Comparison of ENCODE assay signal across 1 cellular context in genomic region chr6:56808871-56809359, GRCh38.
TF ChIP-seq lines count a peak whose summit lies in the region.

No MANE protein-coding gene starts in this region.

TF ChIP-seq in WTC11, 78 proteins besides CTCF, POLR2A, EP300 and RAD21 (continued from another document):
- no peak for TF ChIP-seq E2F1 (CRISPR knock-in tag; IDR thresholded peaks at IDR 0.05)
- TF ChIP-seq NR1H2 (CRISPR knock-in tag; IDR thresholded peaks at IDR 0.05), result no peak
- no peak for TF ChIP-seq ZNF219 (CRISPR knock-in tag; IDR thresholded peaks at IDR 0.05; ENCODE audit: borderline replicate concordance)
- TF ChIP-seq ZMAT4 (CRISPR knock-in tag; IDR thresholded peaks at IDR 0.05), result no peak
- TF ChIP-seq HMGA2 (CRISPR knock-in tag; IDR thresholded peaks at IDR 0.05), result no peak
- TF ChIP-seq ZBTB43 (CRISPR knock-in tag; IDR thresholded peaks at IDR 0.05), result no peak
- no peak for TF ChIP-seq PRRX2 (CRISPR knock-in tag; IDR thresholded peaks at IDR 0.05)
- no peak for TF ChIP-seq CREM (CRISPR knock-in tag; IDR thresholded peaks at IDR 0.05)
- TF ChIP-seq USF1 (CRISPR knock-in tag; IDR thresholded peaks at IDR 0.05), result no peak
